In the genomic region with DNA sequence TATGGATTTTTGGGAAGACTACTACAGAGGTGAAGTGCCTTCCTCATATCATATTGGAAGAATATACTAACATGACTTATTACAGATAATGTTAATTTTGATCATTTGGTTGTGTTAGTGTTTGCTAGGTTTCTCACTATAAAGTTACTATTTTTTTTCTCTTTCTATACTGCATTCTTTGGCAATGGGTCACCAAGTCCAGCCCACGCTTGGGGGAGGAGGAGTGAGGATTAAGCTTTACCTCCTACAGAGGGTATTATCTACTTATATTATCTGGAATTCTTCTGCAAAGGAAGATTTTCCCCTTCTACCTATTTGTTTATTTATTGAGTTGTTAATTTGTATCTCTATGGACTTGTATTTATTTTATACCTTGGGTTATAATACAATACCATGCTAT, we compare ENCODE assay signal across 18 cellular contexts. TPM values are rescaled to one million over a fixed set of nuclear protein-coding genes. Genes with fewer than 3 reads are reported as not detected.
A peak's percentile ranks its signal among the peaks of the same experiment; 100 is the strongest.
DNase-seq lines count a peak whose midpoint lies in the region; ATAC-seq, FAIRE-seq and TF ChIP-seq lines count a peak whose summit lies in the region.
"Had no signal": no experiment of that assay in that cellular context is flagged by ENCODE, and none has a peak within 500 bp of the region (broad histone marks: within the 10 kb centered on the region; RNA-seq: fewer than 3 reads in every experiment).

No MANE protein-coding gene starts in this region.

- H3K9me3 ChIP-seq in HUES64 (ENCODE audit: insufficient read depth, low read depth, low read length) (no peaks in the 10 kb centered on the region), K562 (replicated peaks; ENCODE audit: control insufficient read depth, insufficient read depth, low read depth, low read length) (no peaks in the 10 kb centered on the region)
- H3K9me3 ChIP-seq: thoracic aorta had no signal

- H3K9me1 ChIP-seq in K562 (ENCODE audit: control insufficient read depth, insufficient read depth, low read length), result no peaks in the 10 kb centered on the region

- no peaks in the 10 kb centered on the region for H3K79me2 ChIP-seq in K562 (ENCODE audit: control insufficient read depth, insufficient read depth, low read length)

- WGBS in HUES64, result no CpG with 5 or more reads among the region's 1 CpG
- 0% methylated on average over 1 of the region's 1 CpG for WGBS in K562 (ENCODE audit: insufficient coverage, low coverage, missing lambda C conversion rate)

- no peak for TF ChIP-seq CTCF in K562 (IDR thresholded peaks at IDR 0.05 in 2 of 3, conservative IDR thresholded peaks at IDR 0.05 in 1 of 3; ENCODE audit: insufficient read depth in 2 of 3, low read depth in 1 of 3, low read length in 3 of 3)

- H3K36me3 ChIP-seq in HUES64 (ENCODE audit: insufficient read depth, low read length), result no peaks in the 10 kb centered on the region
- H3K36me3 ChIP-seq in K562 (ENCODE audit: control insufficient read depth, insufficient read depth, low read length), result no peaks in the 10 kb centered on the region
- H3K36me3 ChIP-seq: thoracic aorta had no signal

- FAIRE-seq in K562 (lab: Jason Lieb, UNC), result no peak

- H3K4me1 ChIP-seq in HUES64 (ENCODE audit: insufficient read depth, low read length), result peaks cover 19% of the 10 kb centered on the region; the same call in 1 of the 2 replicates
- H3K4me1 ChIP-seq in K562 (replicated peaks in 1 of 2; ENCODE audit: control insufficient read depth in 2 of 2, insufficient read depth in 2 of 2, low read length in 2 of 2), result no peaks in the 10 kb centered on the region

- in situ Hi-C loops in K562 (cut with MboI), result no loop called here

- no peak for TF ChIP-seq EP300 in K562 (IDR thresholded peaks at IDR 0.05; ENCODE audit: low read length)

- H4K20me1 ChIP-seq in K562 (replicated peaks; ENCODE audit: control insufficient read depth, insufficient read depth, low read length), result no peaks in the 10 kb centered on the region

- peak overlapping the region; percentile 19; the same call in 1 of the 2 replicates for H3K27ac ChIP-seq in HUES64 (ENCODE audit: low read depth, low read length)
- no peak overlapping the region for H3K27ac ChIP-seq in K562 (ENCODE audit: extremely low read depth, low read depth, low read length)
- H3K27ac ChIP-seq: coronary artery, epithelial cell of prostate, thoracic aorta had no signal

- ATAC-seq in K562, result no peak
- no peak for ATAC-seq in GM21367 (IDR thresholded peaks at IDR 0.05; ENCODE audit: unreplicated experiment)
- ATAC-seq in HG03175 (IDR thresholded peaks at IDR 0.05; ENCODE audit: unreplicated experiment), result no peak
- no peak for ATAC-seq in HG03045 (IDR thresholded peaks at IDR 0.05; ENCODE audit: unreplicated experiment)
- ATAC-seq: activated naive CD8-positive, alpha-beta T cell treated with anti-CD3 and anti-CD28 coated beads, Interleukin-2, amount 50 U/mL, for 24 hours had no signal

- H3K27me3 ChIP-seq in HUES64 (ENCODE audit: insufficient read depth, low read length), result no peaks in the 10 kb centered on the region
- H3K27me3 ChIP-seq in K562 (ENCODE audit: control insufficient read depth in 2 of 2, insufficient read depth in 2 of 2, low read length in 2 of 2), result no peaks in the 10 kb centered on the region

- intact Hi-C loops in K562 (cut with micrococcal nuclease), result no loop called here

- BruUV-seq in K562 (replicated peaks; lab: Mats Ljungman, UMichigan), result no TSS peak

- H3K9ac ChIP-seq in HUES64 (ENCODE audit: low read depth, low read length) (no peak overlapping the region), K562 (ENCODE audit: insufficient read depth in 1 of 2, low read depth in 2 of 2, low read length in 2 of 2) (no peak overlapping the region)

- no peak overlapping the region for H2AFZ ChIP-seq in K562 (ENCODE audit: low read depth, low read length)

- no peak for TF ChIP-seq RAD21 in K562 (CRISPR knock-in tag; conservative IDR thresholded peaks at IDR 0.05 in 1 of 2, IDR thresholded peaks at IDR 0.05 in 1 of 2)

- TF ChIP-seq POLR2A in K562 (conservative IDR thresholded peaks at IDR 0.05), result no peak

- peak; percentile 27 for DNase-seq in AG08396 (ENCODE audit: low spot score)
- DNase-seq in K562 (ENCODE audit: extremely low read depth in 1 of 4, low spot score in 3 of 4), result no peak
- peak; percentile 33 for DNase-seq in kidney tubule cell (ENCODE audit: low spot score)
- no peak for DNase-seq in Ammon's horn (ENCODE audit: low spot score)
- DNase-seq: activated CD4-positive, alpha-beta memory T cell treated with anti-CD3 and anti-CD28 coated beads for 36 hours; activated naive CD8-positive, alpha-beta T cell treated with anti-CD3 and anti-CD28 coated beads, Interleukin-2, amount 50 U/mL, for 24 hours; AML-193; DMS 273 treated with DMSO at 0.1 percent for 48 hours; naive B cell; NCI-H1694; NCI-H510A had no signal

- POLR2A ChIA-PET in K562 (lab: Yijun Ruan, JAX), result no interaction called here

- CTCF ChIA-PET in K562 (lab: Yijun Ruan, JAX; ENCODE audit: low intra/inter-chr PET ratio), result no interaction called here

- H3K4me3 ChIP-seq in HUES64 (ENCODE audit: low read length), result no peak overlapping the region
- no peak overlapping the region for H3K4me3 ChIP-seq in K562
- H3K4me3 ChIP-seq: coronary artery, thoracic aorta had no signal

- no peak overlapping the region for H3K4me2 ChIP-seq in K562 (ENCODE audit: insufficient read depth, low read length)

TF ChIP-seq in K562, 482 proteins besides CTCF, POLR2A, EP300 and RAD21:
- TF ChIP-seq XRCC4 (IDR thresholded peaks at IDR 0.05; ENCODE audit: extremely low read depth, insufficient read depth, insufficient read length) (no peak), EGR1 (conservative IDR thresholded peaks at IDR 0.05) (0 out of 2 replicates have a peak, but pooled peaks have one; percentile 15)

RNA-seq across cellular contexts. Expression of a gene that starts 31.5 kb away (rescaled TPM):
- polyA plus RNA-seq in HUES64 (2013, experiment 1 of 2), result 4.5 TPM
- polyA plus RNA-seq in HUES64 (2013, experiment 2 of 2), result 5.6 TPM
- total RNA-seq in K562 (2011; cell fraction: chromatin; rRNA removed; ENCODE audit: low replicate concordance), result 1.1 and 3.0 TPM in 2 replicates
- total RNA-seq in K562 (2011; cell fraction: nucleolus; rRNA removed), result 0.53 and 1.0 TPM in 2 replicates
- total RNA-seq in K562 (2011; cell fraction: nucleoplasm; rRNA removed), result 0.53 and 1.4 TPM in 2 replicates
- 0.20 and 0.23 TPM in 2 replicates for total RNA-seq in K562 (2014; rRNA removed)
- 0.15 and 0.83 TPM in 2 replicates for total RNA-seq in K562 (2014; rRNA removed; fragmentation: Illumina TruSeq; extraction: Trizol)
- 0.14 and 0.30 TPM in 2 replicates for total RNA-seq in K562 (2015; rRNA removed; fragmentation: Illumina TruSeq; extraction: Trizol)
- 0.29 and 0.72 TPM in 2 replicates for total RNA-seq in K562 (2021)
- polyA plus RNA-seq in K562 (2011; rRNA removed), result 0.10 and 0.15 TPM in 2 replicates
- 0.04 and 0.09 TPM in 2 replicates for polyA plus RNA-seq in K562 (2011; cell fraction: cytosol; rRNA removed)
- 0.14 and 1.0 TPM in 2 replicates for polyA plus RNA-seq in K562 (2011; cell fraction: nucleus; rRNA removed)
- 0.18 and 0.26 TPM in 2 replicates for polyA plus RNA-seq in K562 (2012)
- 0.15 and 0.19 TPM in 2 replicates for polyA plus RNA-seq in K562 (2014; fragmentation: Illumina TruSeq; extraction: Trizol)
- polyA plus RNA-seq in K562 (2014; fragmentation: Nextera tagmentation; extraction: Ambion mirVana), result under 1 TPM in 1 of 2 experiments, not detected in 1; 0.03 TPM
- polyA plus RNA-seq in K562 (2014; rRNA removed), result 0.07 and 0.16 TPM in 2 replicates
- 0.54 and 2.1 TPM in 2 replicates for polyA minus RNA-seq in K562 (2011; rRNA and poly(A)+ RNA removed)
- polyA minus RNA-seq in K562 (2011; cell fraction: cytosol; rRNA and poly(A)+ RNA removed), result not detected in 2 replicates
- polyA minus RNA-seq in K562 (2011; cell fraction: nucleus; rRNA and poly(A)+ RNA removed), result 0.54 and 0.78 TPM in 2 replicates

Comparison
In these comparisons a context has a peak if more than half of its experiments do, and no peak if none do; other contexts are left out.
1. DNase-seq: peak in AG08396 (single experiment) and kidney tubule cell (single experiment); none in K562 (0 of 4) and Ammon's horn (single experiment).